12 cellular contexts compared by ENCODE assay signal in genomic region chr9:120474579-120475243, GRCh38.
DNase-seq lines count a peak whose midpoint lies in the region; ATAC-seq and TF ChIP-seq lines count a peak whose summit lies in the region.
"Had no signal": no experiment of that assay in that cellular context is flagged by ENCODE, and none has a peak within 500 bp of the region (broad histone marks: within the 10 kb centered on the region; RNA-seq: fewer than 3 reads in every experiment).

No MANE protein-coding gene starts in this region.

- H3K27ac ChIP-seq in suprapubic skin, result peak overlapping the region; percentile 65
- H3K27ac ChIP-seq: brain microvascular endothelial cell had no signal

- CTCF ChIA-PET in activated CD8-positive, alpha-beta T cell treated with anti-CD3 and anti-CD28 coated beads, Interleukin-2, amount 10 ng/mL, durations not matched to agents 7 days and 5 days (lab: Charles Lee), result interaction anchor here (1.3 kb wide), 1 partner anchor 57 kb away, joined by 5 read pairs; no protein-coding TSS in a partner anchor

- WGBS in suprapubic skin, result 71% methylated on average over 3 of the region's 3 CpGs

- TF ChIP-seq POLR2A in suprapubic skin (IDR thresholded peaks at IDR 0.05), result no peak

- no peak for TF ChIP-seq CTCF in suprapubic skin (IDR thresholded peaks at IDR 0.05)

- H3K4me3 ChIP-seq in suprapubic skin, result no peak overlapping the region

- POLR2A ChIA-PET in activated CD8-positive, alpha-beta T cell treated with anti-CD3 and anti-CD28 coated beads, Interleukin-2, amount 10 ng/mL, durations not matched to agents 7 days and 5 days (lab: Charles Lee), result interaction anchor here (1.4 kb wide), 1 partner anchor 17 kb away, joined by 3 read pairs; no protein-coding TSS in a partner anchor

- no peak overlapping the region for H3K4me3 Mint-ChIP-seq in activated naive CD8-positive, alpha-beta T cell treated with anti-CD3 and anti-CD28 coated beads for 36 hours
- H3K4me3 Mint-ChIP-seq in activated naive CD8-positive, alpha-beta T cell treated with anti-CD3 and anti-CD28 coated beads, Interleukin-2, amount 50 U/mL, for 24 hours, result no peak overlapping the region
- H3K4me3 Mint-ChIP-seq in activated CD8-positive, alpha-beta T cell treated with anti-CD3 and anti-CD28 coated beads, Interleukin-2, amount 10 ng/mL, durations not matched to agents 7 days and 5 days, result no peak overlapping the region
- H3K4me3 Mint-ChIP-seq: B cell; naive thymus-derived CD8-positive, alpha-beta T cell had no signal

- TF ChIP-seq EP300 in suprapubic skin (IDR thresholded peaks at IDR 0.05), result no peak

- ATAC-seq in activated naive CD8-positive, alpha-beta T cell treated with anti-CD3 and anti-CD28 coated beads, Interleukin-2, amount 50 U/mL, for 24 hours, result no peak
- ATAC-seq in activated CD8-positive, alpha-beta T cell treated with anti-CD3 and anti-CD28 coated beads, Interleukin-2, amount 10 ng/mL, durations not matched to agents 7 days and 5 days, result no peak
- no peak for ATAC-seq in GM18519 (IDR thresholded peaks at IDR 0.05; ENCODE audit: low FRiP score, unreplicated experiment)
- ATAC-seq: naive thymus-derived CD8-positive, alpha-beta T cell had no signal

- H3K4me1 Mint-ChIP-seq in activated naive CD8-positive, alpha-beta T cell treated with anti-CD3 and anti-CD28 coated beads for 36 hours, result no peaks in the 10 kb centered on the region
- no peaks in the 10 kb centered on the region for H3K4me1 Mint-ChIP-seq in activated naive CD8-positive, alpha-beta T cell treated with anti-CD3 and anti-CD28 coated beads, Interleukin-2, amount 50 U/mL, for 24 hours
- no peaks in the 10 kb centered on the region for H3K4me1 Mint-ChIP-seq in activated CD8-positive, alpha-beta T cell treated with anti-CD3 and anti-CD28 coated beads, Interleukin-2, amount 10 ng/mL, durations not matched to agents 7 days and 5 days (ENCODE audit: low read depth)
- H3K4me1 Mint-ChIP-seq: B cell had no signal

- H3K27me3 Mint-ChIP-seq in activated naive CD8-positive, alpha-beta T cell treated with anti-CD3 and anti-CD28 coated beads for 36 hours, result no peaks in the 10 kb centered on the region
- H3K27me3 Mint-ChIP-seq in activated naive CD8-positive, alpha-beta T cell treated with anti-CD3 and anti-CD28 coated beads, Interleukin-2, amount 50 U/mL, for 24 hours, result no peaks in the 10 kb centered on the region
- H3K27me3 Mint-ChIP-seq in activated CD8-positive, alpha-beta T cell treated with anti-CD3 and anti-CD28 coated beads, Interleukin-2, amount 10 ng/mL, durations not matched to agents 7 days and 5 days (ENCODE audit: low read depth), result no peaks in the 10 kb centered on the region
- H3K27me3 Mint-ChIP-seq: B cell; naive thymus-derived CD8-positive, alpha-beta T cell had no signal

- H3K27ac Mint-ChIP-seq in activated naive CD8-positive, alpha-beta T cell treated with anti-CD3 and anti-CD28 coated beads for 36 hours, result peak overlapping the region; percentile 34
- H3K27ac Mint-ChIP-seq in activated naive CD8-positive, alpha-beta T cell treated with anti-CD3 and anti-CD28 coated beads, Interleukin-2, amount 50 U/mL, for 24 hours, result no peak overlapping the region
- peak overlapping the region; percentile 25 for H3K27ac Mint-ChIP-seq in activated CD8-positive, alpha-beta T cell treated with anti-CD3 and anti-CD28 coated beads, Interleukin-2, amount 10 ng/mL, durations not matched to agents 7 days and 5 days
- H3K27ac Mint-ChIP-seq: B cell; naive thymus-derived CD8-positive, alpha-beta T cell had no signal

- peaks cover 39% of the 10 kb centered on the region for H3K36me3 ChIP-seq in suprapubic skin
- H3K36me3 ChIP-seq: brain microvascular endothelial cell had no signal

- no peaks in the 10 kb centered on the region for H3K27me3 ChIP-seq in suprapubic skin
- H3K27me3 ChIP-seq: brain microvascular endothelial cell had no signal

- DNase-seq in activated naive CD8-positive, alpha-beta T cell treated with anti-CD3 and anti-CD28 coated beads for 36 hours, result no peak
- no peak for DNase-seq in activated naive CD8-positive, alpha-beta T cell treated with anti-CD3 and anti-CD28 coated beads, Interleukin-2, amount 50 U/mL, for 24 hours
- no peak for DNase-seq in activated CD8-positive, alpha-beta T cell treated with anti-CD3 and anti-CD28 coated beads, Interleukin-2, amount 10 ng/mL, durations not matched to agents 7 days and 5 days
- DNase-seq in fibroblast of peridontal ligament (ENCODE audit: extremely low read depth) (peak; percentile 80), suprapubic skin (ENCODE audit: low spot score in 2 of 2) (no peak), H4 (ENCODE audit: low spot score) (no peak), NCI-H1105 treated with DMSO at 0.1 percent for 48 hours (lab: John Stamatoyannopoulos, UW) (no peak)
- DNase-seq: activated CD8-positive, alpha-beta memory T cell treated with anti-CD3 and anti-CD28 coated beads, Interleukin-2, amount 50 U/mL, for 48 hours; naive thymus-derived CD8-positive, alpha-beta T cell had no signal

- peaks cover 19% of the 10 kb centered on the region for H3K4me1 ChIP-seq in suprapubic skin

- no peaks in the 10 kb centered on the region for H3K9me3 ChIP-seq in suprapubic skin

- H3K36me3 Mint-ChIP-seq in activated naive CD8-positive, alpha-beta T cell treated with anti-CD3 and anti-CD28 coated beads for 36 hours, result peaks cover 14% of the 10 kb centered on the region
- H3K36me3 Mint-ChIP-seq in activated naive CD8-positive, alpha-beta T cell treated with anti-CD3 and anti-CD28 coated beads, Interleukin-2, amount 50 U/mL, for 24 hours (ENCODE audit: low read depth), result peaks cover 42% of the 10 kb centered on the region
- peaks cover 44% of the 10 kb centered on the region for H3K36me3 Mint-ChIP-seq in activated CD8-positive, alpha-beta T cell treated with anti-CD3 and anti-CD28 coated beads, Interleukin-2, amount 10 ng/mL, durations not matched to agents 7 days and 5 days (ENCODE audit: low read depth)

- H3K9me3 Mint-ChIP-seq in activated naive CD8-positive, alpha-beta T cell treated with anti-CD3 and anti-CD28 coated beads for 36 hours, result no peaks in the 10 kb centered on the region
- no peaks in the 10 kb centered on the region for H3K9me3 Mint-ChIP-seq in activated naive CD8-positive, alpha-beta T cell treated with anti-CD3 and anti-CD28 coated beads, Interleukin-2, amount 50 U/mL, for 24 hours
- H3K9me3 Mint-ChIP-seq in activated CD8-positive, alpha-beta T cell treated with anti-CD3 and anti-CD28 coated beads, Interleukin-2, amount 10 ng/mL, durations not matched to agents 7 days and 5 days (ENCODE audit: insufficient read depth), result no peaks in the 10 kb centered on the region
- H3K9me3 Mint-ChIP-seq: naive thymus-derived CD8-positive, alpha-beta T cell had no signal
